ENCODE assay signal across 8 cellular contexts in the genomic region with DNA sequence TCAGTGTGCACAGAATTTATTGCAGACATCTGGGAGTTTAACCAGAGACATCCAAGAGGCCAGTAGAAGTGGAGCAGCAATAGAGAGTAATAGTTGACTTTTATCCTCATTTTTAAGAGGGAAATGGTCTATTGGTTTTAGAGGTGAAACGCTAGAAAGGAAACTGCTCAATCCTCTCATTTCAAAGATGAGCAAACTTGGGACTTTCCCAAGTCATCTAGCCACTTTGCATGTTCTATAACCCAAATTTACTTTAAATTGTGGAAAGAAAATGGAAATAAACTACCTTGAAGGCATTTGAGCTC.
DNase-seq lines count a peak whose midpoint lies in the region; ATAC-seq and TF ChIP-seq lines count a peak whose summit lies in the region.

No MANE protein-coding gene starts in this region.

- H3K9me3 ChIP-seq in Peyer's patch = no peaks in the 10 kb centered on the region

- DNase-seq in GM13976 (ENCODE audit: low spot score) (peak; percentile 16), NCI-H1694 (lab: John Stamatoyannopoulos, UW) (no peak), erythroblast (lab: John Stamatoyannopoulos, UW) (no peak), Peyer's patch (no peak), GM19238 (ENCODE audit: insufficient read length, low spot score) (no peak)
- no peak for DNase-seq in activated naive CD8-positive, alpha-beta T cell treated with anti-CD3 and anti-CD28 coated beads for 36 hours

- H3K4me3 Mint-ChIP-seq in activated naive CD8-positive, alpha-beta T cell treated with anti-CD3 and anti-CD28 coated beads for 36 hours = no peak overlapping the region

- in situ Hi-C loops in GM13976 (cut with MboI; ENCODE audit: low sequenced_read_pairs, unreplicated experiment) = no loop called here

- H3K27ac ChIP-seq in Peyer's patch = no peak overlapping the region

- H3K36me3 Mint-ChIP-seq in activated naive CD8-positive, alpha-beta T cell treated with anti-CD3 and anti-CD28 coated beads for 36 hours = peaks cover 28% of the 10 kb centered on the region

- ATAC-seq in GM19452 (IDR thresholded peaks at IDR 0.05; ENCODE audit: unreplicated experiment) (peak; percentile 50), HG02981 (IDR thresholded peaks at IDR 0.05; ENCODE audit: unreplicated experiment) (peak; percentile 54)

- TF ChIP-seq CTCF in GM13976 (IDR thresholded peaks at IDR 0.05; ENCODE audit: borderline replicate concordance, control extremely low read depth, extremely low read depth, insufficient read depth, missing control alignments) (no peak), Peyer's patch (IDR thresholded peaks at IDR 0.05) (no peak)

- H3K27ac Mint-ChIP-seq in activated naive CD8-positive, alpha-beta T cell treated with anti-CD3 and anti-CD28 coated beads for 36 hours = peak overlapping the region; percentile 67

- no peaks in the 10 kb centered on the region for H3K9me3 Mint-ChIP-seq in activated naive CD8-positive, alpha-beta T cell treated with anti-CD3 and anti-CD28 coated beads for 36 hours

- no peaks in the 10 kb centered on the region for H3K36me3 ChIP-seq in Peyer's patch

- H3K27me3 Mint-ChIP-seq in activated naive CD8-positive, alpha-beta T cell treated with anti-CD3 and anti-CD28 coated beads for 36 hours = no peaks in the 10 kb centered on the region

- H3K4me1 Mint-ChIP-seq in activated naive CD8-positive, alpha-beta T cell treated with anti-CD3 and anti-CD28 coated beads for 36 hours = peaks cover 24% of the 10 kb centered on the region

- TF ChIP-seq POLR2A in erythroblast (IDR thresholded peaks at IDR 0.05; ENCODE audit: low read length) (no peak), Peyer's patch (IDR thresholded peaks at IDR 0.05) (no peak)

- no peaks in the 10 kb centered on the region for H3K4me1 ChIP-seq in Peyer's patch

- H3K27me3 ChIP-seq in Peyer's patch = no peaks in the 10 kb centered on the region

- H3K4me3 ChIP-seq in Peyer's patch = no peak overlapping the region
